10 cellular contexts compared by ENCODE assay signal in genomic region chr9:35517552-35518211, GRCh38. TPM values are rescaled to one million over a fixed set of nuclear protein-coding genes. Genes with fewer than 3 reads are reported as not detected.
DNase-seq lines count a peak whose midpoint lies in the region; ATAC-seq, FAIRE-seq and TF ChIP-seq lines count a peak whose summit lies in the region.
"Had no signal": no experiment of that assay in that cellular context is flagged by ENCODE, and none has a peak within 500 bp of the region (broad histone marks: within the 10 kb centered on the region; RNA-seq: fewer than 3 reads in every experiment).

No MANE protein-coding gene starts in this region.

- TSS peak; percentile 71 for BruUV-seq in endothelial cell of umbilical vein (replicated peaks; lab: Mats Ljungman, UMichigan)

- TF ChIP-seq POLR2A in endothelial cell of umbilical vein (IDR thresholded peaks at IDR 0.05; ENCODE audit: low read depth, low read length), result no peak

- H3K4me1 ChIP-seq in SK-N-SH (ENCODE audit: control insufficient read depth in 1 of 2, insufficient read depth in 2 of 2, low read depth in 1 of 2, low read length in 1 of 2), result peaks cover 33 to 73% of the 10 kb centered on the region in 2 experiments
- peaks cover 60% of the 10 kb centered on the region for H3K4me1 ChIP-seq in endothelial cell of umbilical vein (ENCODE audit: control insufficient read depth, extremely low read depth, insufficient read depth, low read length)

- H3K27me3 ChIP-seq in SK-N-SH (ENCODE audit: insufficient read depth) (no peaks in the 10 kb centered on the region), endothelial cell of umbilical vein (ENCODE audit: control insufficient read depth in 2 of 2, insufficient read depth in 2 of 2, low read length in 2 of 2) (no peaks in the 10 kb centered on the region)

- no peak for FAIRE-seq in endothelial cell of umbilical vein (lab: Jason Lieb, UNC)

- CTCF ChIA-PET in SK-N-SH (lab: Yijun Ruan, JAX) (interaction anchor here (1.0 to 1.6 kb wide), 6 partner anchors 13 to 140 kb away, joined by 3 to 6 read pairs (median 3); partner anchors contain the start of genes CCDC107 and RUSC2), endothelial cell of umbilical vein (lab: Charles Lee) (interaction anchor here (1.5 to 7.2 kb wide), 11 partner anchors 10 to 356 kb away, joined by 3 to 83 read pairs (median 10); partner anchors contain the start of genes RUSC2 and UNC13B)

- peak overlapping the region; percentile 99 for H3K27ac Mint-ChIP-seq in nephron progenitor cell
- H3K27ac Mint-ChIP-seq in type B pancreatic cell, result peak overlapping the region; percentile 75
- H3K27ac Mint-ChIP-seq: activated naive CD4-positive, alpha-beta T cell treated with anti-CD3 and anti-CD28 coated beads for 36 hours had no signal

- H3K79me2 ChIP-seq in SK-N-SH (ENCODE audit: insufficient read depth) (peaks cover 69% of the 10 kb centered on the region), endothelial cell of umbilical vein (ENCODE audit: control insufficient read depth, insufficient read depth, low read length) (peaks cover 72% of the 10 kb centered on the region)

- intact Hi-C loops in endothelial cell of umbilical vein (cut with micrococcal nuclease), result loop anchor here (1.0 to 2.0 kb wide), 3 partner anchors 21 to 35 kb away; no protein-coding TSS in a partner anchor

- ATAC-seq in HG02763 (IDR thresholded peaks at IDR 0.05; ENCODE audit: unreplicated experiment) (no peak), HG03196 (IDR thresholded peaks at IDR 0.05; ENCODE audit: unreplicated experiment) (no peak)

- H3K4me1 Mint-ChIP-seq in nephron progenitor cell (peaks cover 56% of the 10 kb centered on the region), type B pancreatic cell (ENCODE audit: unreplicated experiment) (peaks cover 47% of the 10 kb centered on the region)

- H3K4me2 ChIP-seq in SK-N-SH, result peak overlapping the region; percentile 67
- peak overlapping the region; percentile 13 for H3K4me2 ChIP-seq in endothelial cell of umbilical vein (ENCODE audit: insufficient read depth, low read length)

- H3K4me3 ChIP-seq in SK-N-SH (ENCODE audit: low read depth in 2 of 2, low read length in 1 of 2) (0 out of 4 replicates have a peak overlapping the region, but pooled peaks of 1 of the 2 experiments have one; percentile 12), endothelial cell of umbilical vein (replicated peaks in 1 of 3; ENCODE audit: insufficient read depth in 1 of 3, low read depth in 1 of 3, low read length in 3 of 3) (no peak overlapping the region)

- H3K9me3 ChIP-seq in SK-N-SH (no peaks in the 10 kb centered on the region), endothelial cell of umbilical vein (replicated peaks; ENCODE audit: control insufficient read depth, insufficient read depth, low read length) (no peaks in the 10 kb centered on the region)

- WGBS in SK-N-SH (ENCODE audit: low lambda C conversion rate), result 80% methylated on average over 3 of the region's 3 CpGs

- no peaks in the 10 kb centered on the region for H3K9me3 Mint-ChIP-seq in nephron progenitor cell
- H3K9me3 Mint-ChIP-seq in type B pancreatic cell, result no peaks in the 10 kb centered on the region
- H3K9me3 Mint-ChIP-seq: activated naive CD4-positive, alpha-beta T cell treated with anti-CD3 and anti-CD28 coated beads for 36 hours had no signal

- dilution Hi-C loops in endothelial cell of umbilical vein (cut with MboI; ENCODE audit: extremely low pct_ligation_motif_present, low sequenced_read_pairs), result no loop called here

- H3K27me3 Mint-ChIP-seq in nephron progenitor cell (ENCODE audit: low read depth, poor library complexity) (no peaks in the 10 kb centered on the region), type B pancreatic cell (no peaks in the 10 kb centered on the region)

- H3K36me3 ChIP-seq in SK-N-SH (replicated peaks in 1 of 2; ENCODE audit: control insufficient read depth in 1 of 2, insufficient read depth in 2 of 2, low read length in 1 of 2) (peaks cover 0 to 4% of the 10 kb centered on the region in 2 experiments), endothelial cell of umbilical vein (ENCODE audit: control insufficient read depth in 2 of 2, extremely low read depth in 1 of 2, insufficient read depth in 2 of 2, low read length in 2 of 2) (peaks cover 0 to 2% of the 10 kb centered on the region in 2 experiments)

- DNase-seq in SK-N-SH (no peak), endothelial cell of umbilical vein (ENCODE audit: low read depth, low spot score) (no peak), nephron progenitor cell (no peak), type B pancreatic cell (ENCODE audit: extremely low spot score, unreplicated experiment) (no peak), DMS153 (lab: John Stamatoyannopoulos, UW) (no peak)
- DNase-seq: activated CD4-positive, CD25-positive, alpha-beta regulatory T cell treated with anti-CD3 and anti-CD28 coated beads, Interleukin-2, amount 50 U/mL, for 72 hours; activated naive CD4-positive, alpha-beta T cell treated with anti-CD3 and anti-CD28 coated beads for 36 hours; NCI-H2107 had no signal

- TF ChIP-seq CTCF in SK-N-SH (IDR thresholded peaks at IDR 0.05) (no peak), endothelial cell of umbilical vein (IDR thresholded peaks at IDR 0.05; ENCODE audit: extremely low read depth in 1 of 2, insufficient read depth in 1 of 2, low read depth in 1 of 2, low read length in 2 of 2) (no peak), nephron progenitor cell (IDR thresholded peaks at IDR 0.05) (no peak), type B pancreatic cell (conservative IDR thresholded peaks at IDR 0.05) (no peak)

- H3K9me2 ChIP-seq in SK-N-SH, result no peaks in the 10 kb centered on the region

- H2AFZ ChIP-seq in SK-N-SH (ENCODE audit: low read depth) (no peak overlapping the region), endothelial cell of umbilical vein (ENCODE audit: low read depth, low read length) (no peak overlapping the region)

- H3K27ac ChIP-seq in SK-N-SH (ENCODE audit: low read depth in 2 of 2, low read length in 1 of 2) (peak overlapping the region; percentile 89 to 92), endothelial cell of umbilical vein (ENCODE audit: insufficient read depth, low read depth, low read length) (peak overlapping the region; percentile 99)

- H3K4me3 Mint-ChIP-seq in nephron progenitor cell (no peak overlapping the region), type B pancreatic cell (peak overlapping the region; percentile 69)
- H3K4me3 Mint-ChIP-seq: activated naive CD4-positive, alpha-beta T cell treated with anti-CD3 and anti-CD28 coated beads for 36 hours had no signal

- TF ChIP-seq RAD21 in SK-N-SH (IDR thresholded peaks at IDR 0.05; ENCODE audit: low read length), result no peak

- TF ChIP-seq EP300 in SK-N-SH (IDR thresholded peaks at IDR 0.05; ENCODE audit: borderline replicate concordance in 1 of 2, low read depth in 1 of 2, low read length in 1 of 2), result no peak

- H4K20me1 ChIP-seq in SK-N-SH (ENCODE audit: insufficient read depth), result no peaks in the 10 kb centered on the region
- no peaks in the 10 kb centered on the region for H4K20me1 ChIP-seq in endothelial cell of umbilical vein (replicated peaks; ENCODE audit: control insufficient read depth, extremely low read depth, insufficient read depth, low read length)

- H3F3A ChIP-seq in SK-N-SH (replicated peaks; ENCODE audit: insufficient read depth), result peaks cover 55% of the 10 kb centered on the region

- no peaks in the 10 kb centered on the region for H3K9me1 ChIP-seq in endothelial cell of umbilical vein (replicated peaks; ENCODE audit: control insufficient read depth, extremely low read depth, insufficient read depth, low read length)

- peak overlapping the region; percentile 51 for H3K9ac ChIP-seq in SK-N-SH
- H3K9ac ChIP-seq in endothelial cell of umbilical vein (replicated peaks; ENCODE audit: extremely low read depth, insufficient read depth, low read length), result peak overlapping the region; percentile 66

- H3K36me3 Mint-ChIP-seq in nephron progenitor cell (ENCODE audit: low read depth) (no peaks in the 10 kb centered on the region), type B pancreatic cell (peaks cover 4% of the 10 kb centered on the region)

- POLR2A ChIA-PET in SK-N-SH (lab: Yijun Ruan, JAX) (no interaction called here), endothelial cell of umbilical vein (lab: Charles Lee) (interaction anchor here (1.1 to 2.6 kb wide), 6 partner anchors 10 to 35 kb away, joined by 3 to 12 read pairs (median 5); no protein-coding TSS in a partner anchor)

TF ChIP-seq in SK-N-SH, 30 proteins besides CTCF, POLR2A, EP300 and RAD21 (continues in another document):
- TF ChIP-seq RFX5 (IDR thresholded peaks at IDR 0.05; ENCODE audit: low read length), result no peak
- TF ChIP-seq, protein P1, sequence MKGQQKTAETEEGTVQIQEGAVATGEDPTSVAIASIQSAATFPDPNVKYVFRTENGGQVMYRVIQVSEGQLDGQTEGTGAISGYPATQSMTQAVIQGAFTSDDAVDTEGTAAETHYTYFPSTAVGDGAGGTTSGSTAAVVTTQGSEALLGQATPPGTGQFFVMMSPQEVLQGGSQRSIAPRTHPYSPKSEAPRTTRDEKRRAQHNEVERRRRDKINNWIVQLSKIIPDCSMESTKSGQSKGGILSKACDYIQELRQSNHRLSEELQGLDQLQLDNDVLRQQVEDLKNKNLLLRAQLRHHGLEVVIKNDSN (IDR thresholded peaks at IDR 0.05; ENCODE audit: borderline replicate concordance, low read depth), result no peak
- no peak for TF ChIP-seq YY1 (IDR thresholded peaks at IDR 0.05; ENCODE audit: low read depth)

TF ChIP-seq in endothelial cell of umbilical vein, 7 proteins besides CTCF, POLR2A, EP300 and RAD21 (continues in another document):
- TF ChIP-seq EZH2 (IDR thresholded peaks at IDR 0.05; ENCODE audit: borderline replicate concordance, low read depth, low read length, severe bottlenecking) (no peak), MYC (IDR thresholded peaks at IDR 0.05; ENCODE audit: low read depth, low read length) (no peak), MAX (IDR thresholded peaks at IDR 0.05; ENCODE audit: insufficient read depth, insufficient read length) (no peak), FOS (IDR thresholded peaks at IDR 0.05; ENCODE audit: borderline replicate concordance, insufficient read depth, low read length) (no peak)

RNA-seq across cellular contexts. Expression of gene RUSC2, which starts 27.8 kb away (rescaled TPM):
- polyA plus RNA-seq in SK-N-SH (2012; rRNA removed) (14.5 and 15.0 TPM in 2 replicates), endothelial cell of umbilical vein (26.1 and 29.9 TPM in 2 replicates)
- polyA plus RNA-seq in SK-N-SH (2012; cell fraction: cytosol; rRNA removed), result 5.9 and 10.2 TPM in 2 replicates
- polyA plus RNA-seq in SK-N-SH (2012; cell fraction: nucleus; rRNA removed), result 42.3 and 43.3 TPM in 2 replicates
- total RNA-seq in endothelial cell of umbilical vein (46.2 and 52.1 TPM in 2 replicates), type B pancreatic cell (ENCODE audit: low replicate concordance) (6.3 and 22.1 TPM in 2 replicates)
- 17.3 and 22.6 TPM in 2 replicates for polyA plus RNA-seq in endothelial cell of umbilical vein (2011; cell fraction: cytosol; rRNA removed)
- polyA plus RNA-seq in endothelial cell of umbilical vein (2011; cell fraction: nucleus; rRNA removed), result 63.2 and 68.8 TPM in 2 replicates
- 19.2 and 22.1 TPM in 2 replicates for polyA plus RNA-seq in endothelial cell of umbilical vein (2012)
- polyA minus RNA-seq in endothelial cell of umbilical vein, result 63.2 and 73.2 TPM in 2 replicates
- polyA minus RNA-seq in endothelial cell of umbilical vein (2011; cell fraction: cytosol; rRNA and poly(A)+ RNA removed), result 9.9 TPM
- 34.4 and 34.6 TPM in 2 replicates for polyA minus RNA-seq in endothelial cell of umbilical vein (2011; cell fraction: nucleus; rRNA and poly(A)+ RNA removed)
